25 cellular contexts compared by ENCODE assay signal in genomic region chr2:238890806-238891666, GRCh38. TPM values are rescaled to one million over a fixed set of nuclear protein-coding genes. Genes with fewer than 3 reads are reported as not detected.
"Had no signal": no experiment of that assay in that cellular context is flagged by ENCODE, and none has a peak within 500 bp of the region (broad histone marks: within the 10 kb centered on the region; RNA-seq: fewer than 3 reads in every experiment).

No MANE protein-coding gene starts in this region.

- H3K36me3 Mint-ChIP-seq: activated naive CD8-positive, alpha-beta T cell; naive thymus-derived CD4-positive, alpha-beta T cell; stimulated activated naive B cell treated with anti-CD40 and anti-IgM and Interleukin-4, amounts not matched to agents 10 μg/mL and 1 μg/mL and 100 μg/mL, for 72 hours had no signal

- DNase-seq: activated CD4-positive, alpha-beta T cell treated with anti-CD3 and anti-CD28 coated beads, Interleukin-2, amount 10 ng/mL, durations not matched to agents 7 days and 5 days; activated CD4-positive, CD25-positive, alpha-beta regulatory T cell treated with anti-CD3 and anti-CD28 coated beads, Interleukin-2, amount 50 U/mL, for 72 hours; activated CD8-positive, alpha-beta T cell treated with anti-CD3 and anti-CD28 coated beads for 36 hours; activated naive CD4-positive, alpha-beta T cell; activated T-cell treated with anti-CD3 and anti-CD28 coated beads, Interleukin-2, amount 50 U/mL, for 1 hour; colonic mucosa; dorsolateral prefrontal cortex; effector memory CD8-positive, alpha-beta T cell; gastrocnemius medialis; hippocampal formation; kidney glomerular epithelial cell; left lung; naive thymus-derived CD4-positive, alpha-beta T cell; pancreas; stimulated activated CD4-positive, alpha-beta T cell treated with anti-CD3 and anti-CD28 coated beads, Interleukin-2, amount 100 ng/mL, for 48 hours; stimulated activated CD8-positive, alpha-beta memory T cell treated with anti-CD3 and anti-CD28 coated beads, Interleukin-4, amount 100 ng/mL, for 48 hours; stimulated activated naive B cell treated with anti-CD40 and anti-IgM and Interleukin-4, amounts not matched to agents 10 μg/mL and 1 μg/mL and 100 μg/mL, for 72 hours had no signal

- ATAC-seq: activated CD8-positive, alpha-beta T cell treated with anti-CD3 and anti-CD28 coated beads for 36 hours; activated T-helper 17 cell treated with anti-CD3 and anti-CD28 coated beads, Interleukin-2, amount 50 U/mL, for 72 hours; effector memory CD8-positive, alpha-beta T cell; esophagus mucosa; gastrocnemius medialis; left lung; naive thymus-derived CD4-positive, alpha-beta T cell; pancreas; stimulated activated naive B cell treated with anti-CD40 and anti-IgM and Interleukin-4, amounts not matched to agents 10 μg/mL and 1 μg/mL and 100 μg/mL, for 72 hours had no signal

- H3K9me3 ChIP-seq: colonic mucosa, gastrocnemius medialis, left lung, neutrophil, pancreas, upper lobe of left lung had no signal

- H3K27ac Mint-ChIP-seq: activated CD4-positive, alpha-beta T cell treated with anti-CD3 and anti-CD28 coated beads, Interleukin-2, amount 10 ng/mL, durations not matched to agents 7 days and 5 days; activated CD8-positive, alpha-beta T cell treated with anti-CD3 and anti-CD28 coated beads for 36 hours; activated naive CD8-positive, alpha-beta T cell; activated T-helper 17 cell treated with anti-CD3 and anti-CD28 coated beads, Interleukin-2, amount 50 U/mL, for 72 hours; effector memory CD8-positive, alpha-beta T cell; naive thymus-derived CD4-positive, alpha-beta T cell; stimulated activated naive B cell treated with anti-CD40 and anti-IgM and Interleukin-4, amounts not matched to agents 10 μg/mL and 1 μg/mL and 100 μg/mL, for 72 hours had no signal

- H3K4me1 ChIP-seq: colonic mucosa, gastrocnemius medialis, left lung, pancreas had no signal

- H3K36me3 ChIP-seq: colonic mucosa, gastrocnemius medialis, left lung, neutrophil, pancreas, upper lobe of left lung had no signal

- H3K27ac ChIP-seq: colonic mucosa, dorsolateral prefrontal cortex, gastrocnemius medialis, left lung, neutrophil, pancreas, upper lobe of left lung, VCaP had no signal

- H3K4me1 Mint-ChIP-seq: activated CD4-positive, alpha-beta T cell treated with anti-CD3 and anti-CD28 coated beads, Interleukin-2, amount 10 ng/mL, durations not matched to agents 7 days and 5 days; activated T-helper 17 cell treated with anti-CD3 and anti-CD28 coated beads, Interleukin-2, amount 50 U/mL, for 72 hours; stimulated activated naive B cell treated with anti-CD40 and anti-IgM and Interleukin-4, amounts not matched to agents 10 μg/mL and 1 μg/mL and 100 μg/mL, for 72 hours had no signal

- H3K27me3 ChIP-seq: colonic mucosa, dorsolateral prefrontal cortex, gastrocnemius medialis, pancreas, upper lobe of left lung had no signal

- H3K4me3 Mint-ChIP-seq: activated CD4-positive, alpha-beta T cell treated with anti-CD3 and anti-CD28 coated beads, Interleukin-2, amount 10 ng/mL, durations not matched to agents 7 days and 5 days; activated CD8-positive, alpha-beta T cell treated with anti-CD3 and anti-CD28 coated beads for 36 hours; activated naive CD8-positive, alpha-beta T cell; activated T-helper 17 cell treated with anti-CD3 and anti-CD28 coated beads, Interleukin-2, amount 50 U/mL, for 72 hours; effector memory CD8-positive, alpha-beta T cell; naive thymus-derived CD4-positive, alpha-beta T cell; stimulated activated naive B cell treated with anti-CD40 and anti-IgM and Interleukin-4, amounts not matched to agents 10 μg/mL and 1 μg/mL and 100 μg/mL, for 72 hours had no signal

- H3K4me3 ChIP-seq: colonic mucosa, gastrocnemius medialis, left lung, lung, pancreas, upper lobe of left lung had no signal

- H3K27me3 Mint-ChIP-seq: activated CD4-positive, alpha-beta T cell treated with anti-CD3 and anti-CD28 coated beads, Interleukin-2, amount 10 ng/mL, durations not matched to agents 7 days and 5 days had no signal

RNA-seq across cellular contexts. Expression of gene TWIST2, which starts 43.2 kb away (rescaled TPM):
- total RNA-seq: activated CD4-positive, alpha-beta T cell treated with anti-CD3 and anti-CD28 coated beads, Interleukin-2, amount 10 ng/mL, durations not matched to agents 7 days and 5 days; activated CD8-positive, alpha-beta T cell treated with anti-CD3 and anti-CD28 coated beads for 36 hours; activated T-helper 17 cell treated with anti-CD3 and anti-CD28 coated beads, Interleukin-2, amount 50 U/mL, for 72 hours; naive thymus-derived CD4-positive, alpha-beta T cell; T-helper 2 cell treated with Interferon-gamma antibody and Interleukin-4, amounts not matched to agents 100 ng/mL and 5 ng/mL, for 36 hours had no signal
- polyA plus RNA-seq: naive thymus-derived CD4-positive, alpha-beta T cell had no signal
